17 cellular contexts compared by ENCODE assay signal in genomic region chr21:17598437-17598836, GRCh38. TPM values are rescaled to one million over a fixed set of nuclear protein-coding genes. Genes with fewer than 3 reads are reported as not detected.
DNase-seq lines count a peak whose midpoint lies in the region; ATAC-seq and TF ChIP-seq lines count a peak whose summit lies in the region.
"Had no signal": no experiment of that assay in that cellular context is flagged by ENCODE, and none has a peak within 500 bp of the region (broad histone marks: within the 10 kb centered on the region; RNA-seq: fewer than 3 reads in every experiment).

No MANE protein-coding gene starts in this region.

- H3K36me3 Mint-ChIP-seq in activated naive CD4-positive, alpha-beta T cell treated with anti-CD3 and anti-CD28 coated beads, Interleukin-2, amount 50 U/mL, for 72 hours, result peaks cover 17 to 27% of the 10 kb centered on the region in 2 donors

- H3K27ac ChIP-seq in OCI-LY3 (ENCODE audit: low read length) (no peak overlapping the region; the same call in 1 of the 2 replicates), testis (no peak overlapping the region)
- H3K27ac ChIP-seq: gastroesophageal sphincter, KMS-11, left ventricle myocardium inferior, SJSA1 had no signal

- WGBS in testis, 2 donors, result 87 to 95% methylated on average over 3 of the region's 3 CpGs

- peak; percentile 24 for DNase-seq in GM20000 (ENCODE audit: low spot score)
- no peak for DNase-seq in testis
- no peak for DNase-seq in activated naive CD4-positive, alpha-beta T cell treated with anti-CD3 and anti-CD28 coated beads, Interleukin-2, amount 50 U/mL, for 72 hours (ENCODE audit: low spot score in 2 of 2)
- no peak for DNase-seq in GM10266 (ENCODE audit: extremely low spot score)
- DNase-seq: activated CD4-positive, alpha-beta T cell treated with anti-CD3 and anti-CD28 coated beads, Interleukin-2, amount 10 ng/mL, durations not matched to agents 7 days and 5 days; DMS79; H9; left ventricle myocardium inferior; occipital lobe; stimulated activated CD4-positive, alpha-beta T cell treated with anti-CD3 and anti-CD28 coated beads, Interleukin-2, amount 100 ng/mL, for 24 hours had no signal

- ATAC-seq in GM18867 (IDR thresholded peaks at IDR 0.05; ENCODE audit: unreplicated experiment), result peak; percentile 87
- peak; percentile 57 for ATAC-seq in HG02970 (IDR thresholded peaks at IDR 0.05; ENCODE audit: low FRiP score, unreplicated experiment)
- ATAC-seq in esophagus mucosa, result no peak
- no peak for ATAC-seq in activated naive CD4-positive, alpha-beta T cell treated with anti-CD3 and anti-CD28 coated beads, Interleukin-2, amount 50 U/mL, for 72 hours
- ATAC-seq: gastroesophageal sphincter had no signal

- H3K36me3 ChIP-seq in OCI-LY3 (replicated peaks; ENCODE audit: low read depth, low read length), result peaks cover 56% of the 10 kb centered on the region
- no peaks in the 10 kb centered on the region for H3K36me3 ChIP-seq in testis (ENCODE audit: low read depth, missing control alignments)

- intact Hi-C loops in testis (cut with DNase I; ENCODE audit: low total_unique reads), result no loop called here

- H3K9me3 Mint-ChIP-seq in activated naive CD4-positive, alpha-beta T cell treated with anti-CD3 and anti-CD28 coated beads, Interleukin-2, amount 50 U/mL, for 72 hours, result no peaks in the 10 kb centered on the region
- H3K9me3 Mint-ChIP-seq: activated CD4-positive, alpha-beta T cell treated with anti-CD3 and anti-CD28 coated beads, Interleukin-2, amount 10 ng/mL, durations not matched to agents 7 days and 5 days; H9 had no signal

- no peaks in the 10 kb centered on the region for H3K27me3 ChIP-seq in OCI-LY3 (ENCODE audit: low read depth, low read length)
- no peaks in the 10 kb centered on the region for H3K27me3 ChIP-seq in testis
- H3K27me3 ChIP-seq: gastroesophageal sphincter, SJSA1 had no signal

- H3K9me3 ChIP-seq in OCI-LY3 (ENCODE audit: insufficient read depth, low read length), result no peaks in the 10 kb centered on the region
- no peaks in the 10 kb centered on the region for H3K9me3 ChIP-seq in testis
- H3K9me3 ChIP-seq: gastroesophageal sphincter, left ventricle myocardium inferior, SJSA1 had no signal

- H4K20me1 ChIP-seq in OCI-LY3 (ENCODE audit: insufficient read depth, low read length), result peaks cover 14% of the 10 kb centered on the region

- TF ChIP-seq CTCF in GM20000 (IDR thresholded peaks at IDR 0.05; ENCODE audit: extremely low read depth, missing control alignments), result no peak
- TF ChIP-seq CTCF in OCI-LY3 (IDR thresholded peaks at IDR 0.05; ENCODE audit: low read depth, low read length), result no peak
- TF ChIP-seq CTCF in testis (IDR thresholded peaks at IDR 0.05), result no peak
- no peak for TF ChIP-seq CTCF in GM10266 (IDR thresholded peaks at IDR 0.05; ENCODE audit: control insufficient read depth, insufficient read depth, low read depth, missing control alignments)

- H3K27ac Mint-ChIP-seq in activated naive CD4-positive, alpha-beta T cell treated with anti-CD3 and anti-CD28 coated beads, Interleukin-2, amount 50 U/mL, for 72 hours, result no peak overlapping the region
- H3K27ac Mint-ChIP-seq: activated CD4-positive, alpha-beta T cell treated with anti-CD3 and anti-CD28 coated beads, Interleukin-2, amount 10 ng/mL, durations not matched to agents 7 days and 5 days had no signal

- no peak overlapping the region for H3K9ac ChIP-seq in OCI-LY3 (ENCODE audit: low read length)
- H3K9ac ChIP-seq: KMS-11 had no signal

- TF ChIP-seq POLR2A in testis (IDR thresholded peaks at IDR 0.05), result no peak

- peak overlapping the region; percentile 35; the same call in 1 of the 2 replicates for H3K4me2 ChIP-seq in OCI-LY3 (ENCODE audit: low read length)
- H3K4me2 ChIP-seq: KMS-11 had no signal

- H3K4me3 ChIP-seq in OCI-LY3 (ENCODE audit: low read length), result no peak overlapping the region; the same call in 1 of the 2 replicates
- no peak overlapping the region for H3K4me3 ChIP-seq in testis
- H3K4me3 ChIP-seq: gastroesophageal sphincter, left ventricle myocardium inferior, SJSA1 had no signal

- no peak overlapping the region for H2AFZ ChIP-seq in OCI-LY3 (ENCODE audit: low read depth, low read length)

- H3K4me1 ChIP-seq in OCI-LY3 (ENCODE audit: low read length) (peaks cover 35% of the 10 kb centered on the region), testis (no peaks in the 10 kb centered on the region)
- H3K4me1 ChIP-seq: gastroesophageal sphincter, left ventricle myocardium inferior, SJSA1 had no signal

- peaks cover 38% of the 10 kb centered on the region for H3K79me2 ChIP-seq in OCI-LY3 (ENCODE audit: low read length)

RNA-seq across cellular contexts. Expression of gene BTG3, which starts 14.3 kb away (rescaled TPM):
- 30.6 TPM for total RNA-seq in esophagus mucosa
- total RNA-seq in testis, result 100 to 1,000 TPM; 221 to 265 TPM
- 83.3 TPM for polyA plus RNA-seq in testis (ENCODE audit: insufficient read depth, low read depth, low replicate concordance)
- 10 to 100 TPM; 29.0 to 95.7 TPM for total RNA-seq in activated naive CD4-positive, alpha-beta T cell treated with anti-CD3 and anti-CD28 coated beads, Interleukin-2, amount 50 U/mL, for 72 hours

Comparison
In these comparisons a context has a peak if more than half of its experiments do, and no peak if none do; other contexts are left out.
1. ATAC-seq: peak in GM18867 (single experiment) and HG02970 (single experiment); none in esophagus mucosa (single experiment) and activated naive CD4-positive, alpha-beta T cell treated with anti-CD3 and anti-CD28 coated beads, Interleukin-2, amount 50 U/mL, for 72 hours (0 of 2).